Comparison of ENCODE assay signal across 18 cellular contexts in genomic region chr1:61388586-61388985, GRCh38.
DNase-seq lines count a peak whose midpoint lies in the region; ATAC-seq and TF ChIP-seq lines count a peak whose summit lies in the region.
"Had no signal": no experiment of that assay in that cellular context is flagged by ENCODE, and none has a peak within 500 bp of the region (broad histone marks: within the 10 kb centered on the region; RNA-seq: fewer than 3 reads in every experiment).

No MANE protein-coding gene starts in this region.

- POLR2A ChIA-PET in PC-3 (lab: Charles Lee; ENCODE audit: unreplicated experiment): no interaction called here

- H3K9me3 ChIP-seq in PC-3 (ENCODE audit: low read length): no peaks in the 10 kb centered on the region
- H3K9me3 ChIP-seq in osteoblast (ENCODE audit: low read depth, low read length): no peaks in the 10 kb centered on the region
- H3K9me3 ChIP-seq in gastroesophageal sphincter: peaks cover 0 to 11% (median 0%) of the 10 kb centered on the region in 3 donors
- H3K9me3 ChIP-seq: right lobe of liver had no signal

- H3K36me3 ChIP-seq in PC-3 (ENCODE audit: low read depth, low read length): no peaks in the 10 kb centered on the region
- no peaks in the 10 kb centered on the region for H3K36me3 ChIP-seq in osteoblast (ENCODE audit: insufficient read depth, low read length)
- H3K36me3 ChIP-seq in gastroesophageal sphincter: peaks cover 0 to 53% of the 10 kb centered on the region in 2 donors

- intact Hi-C loops in PC-3 (cut with micrococcal nuclease): no loop called here

- H4K20me1 ChIP-seq in PC-3 (ENCODE audit: low read length) (no peaks in the 10 kb centered on the region), osteoblast (ENCODE audit: insufficient read depth, low read length) (no peaks in the 10 kb centered on the region)

- H3K27ac ChIP-seq in PC-3 (ENCODE audit: low read length) (no peak overlapping the region), osteoblast (ENCODE audit: low read depth, low read length) (peak overlapping the region; percentile 84), gastroesophageal sphincter (no peak overlapping the region)
- H3K27ac ChIP-seq: left lung, right lobe of liver, RWPE1 had no signal

- CTCF ChIA-PET in PC-3 (lab: Charles Lee): no interaction called here

- H3K27me3 ChIP-seq in PC-3 (ENCODE audit: low read length) (no peaks in the 10 kb centered on the region), osteoblast (ENCODE audit: insufficient read depth, low read length) (no peaks in the 10 kb centered on the region), gastroesophageal sphincter (no peaks in the 10 kb centered on the region)
- H3K27me3 ChIP-seq: ascending aorta, left lung, right lobe of liver had no signal

- no peaks in the 10 kb centered on the region for H3F3A ChIP-seq in PC-3 (ENCODE audit: low read length, unreplicated experiment)

- H3K79me2 ChIP-seq in PC-3 (ENCODE audit: low read length) (no peaks in the 10 kb centered on the region), osteoblast (ENCODE audit: insufficient read depth, low read length) (no peaks in the 10 kb centered on the region)

- H3K4me3 ChIP-seq in PC-3 (ENCODE audit: low read length) (no peak overlapping the region), epithelial cell of esophagus (ENCODE audit: low read length) (no peak overlapping the region), osteoblast (ENCODE audit: insufficient read depth, low read length) (no peak overlapping the region), gastroesophageal sphincter (no peak overlapping the region)
- H3K4me3 ChIP-seq: ascending aorta, left lung, right lobe of liver had no signal

- H3K4me2 ChIP-seq in PC-3 (ENCODE audit: low read length): no peak overlapping the region
- peak overlapping the region; percentile 37 for H3K4me2 ChIP-seq in osteoblast (ENCODE audit: insufficient read depth, low read length)

- no TSS peak for BruUV-seq in PC-3 (replicated peaks; lab: Mats Ljungman, UMichigan)

- DNase-seq in ELR (ENCODE audit: low read depth) (peak; percentile 1), PC-3 (peak; percentile 4), epithelial cell of esophagus (ENCODE audit: low read depth) (peak; percentile 21), osteoblast (ENCODE audit: insufficient read length, low spot score, missing footprints) (no peak), NCI-H446 treated with DMSO at 0.1 percent for 48 hours (lab: John Stamatoyannopoulos, UW) (no peak), DMS 273 (lab: John Stamatoyannopoulos, UW; ENCODE audit: unreplicated experiment) (no peak)
- DNase-seq: activated CD4-positive, alpha-beta T cell treated with anti-CD3 and anti-CD28 coated beads for 36 hours; activated naive CD4-positive, alpha-beta T cell; left lung; NCI-H1436 treated with DMSO at 0.1 percent for 48 hours; NCI-H2227 treated with DMSO at 0.1 percent for 48 hours; nucleus accumbens; right lobe of liver; stimulated activated CD4-positive, alpha-beta T cell treated with anti-CD3 and anti-CD28 coated beads, Interleukin-2, amount 100 ng/mL, for 24 hours had no signal

- no peak for TF ChIP-seq EP300 in gastroesophageal sphincter (IDR thresholded peaks at IDR 0.05)

- no peak for ATAC-seq in PC-3
- ATAC-seq in gastroesophageal sphincter: no peak
- no peak for ATAC-seq in HG03108 (IDR thresholded peaks at IDR 0.05; ENCODE audit: unreplicated experiment)
- ATAC-seq: activated CD4-positive, alpha-beta T cell treated with anti-CD3 and anti-CD28 coated beads for 36 hours; left lung; right lobe of liver had no signal

- H2AFZ ChIP-seq in PC-3 (ENCODE audit: low read length) (no peak overlapping the region), osteoblast (ENCODE audit: low read length) (no peak overlapping the region)

- TF ChIP-seq POLR2A in gastroesophageal sphincter (IDR thresholded peaks at IDR 0.05): no peak

- TF ChIP-seq CTCF in PC-3 (conservative IDR thresholded peaks at IDR 0.05; ENCODE audit: low read depth, low read length) (no peak), epithelial cell of esophagus (IDR thresholded peaks at IDR 0.05; ENCODE audit: insufficient read depth, low read depth, low read length, missing control alignments) (no peak), osteoblast (IDR thresholded peaks at IDR 0.05; ENCODE audit: extremely low read depth, low read depth, low read length) (no peak), gastroesophageal sphincter (IDR thresholded peaks at IDR 0.05) (no peak)

- H3K9me2 ChIP-seq in PC-3 (replicated peaks; ENCODE audit: low read length): no peaks in the 10 kb centered on the region

- WGBS in gastroesophageal sphincter (ENCODE audit: low coverage in 1 of 2), 2 donors: 100% methylated on average over 1 of the region's 1 CpG

- no peak overlapping the region for H3K9ac ChIP-seq in PC-3 (ENCODE audit: low read length)

- H3K4me1 ChIP-seq in PC-3 (ENCODE audit: insufficient read depth, low read length): no peaks in the 10 kb centered on the region
- H3K4me1 ChIP-seq in osteoblast (ENCODE audit: insufficient read depth, low read length): peaks cover 11% of the 10 kb centered on the region
- H3K4me1 ChIP-seq in gastroesophageal sphincter: peaks cover 0 to 30% (median 0%) of the 10 kb centered on the region in 3 donors
- H3K4me1 ChIP-seq: ascending aorta, left lung, right lobe of liver had no signal

Comparison
In these comparisons a context has a peak if more than half of its experiments do, and no peak if none do; other contexts are left out.
1. DNase-seq: peak in ELR (single experiment), PC-3 (single experiment) and epithelial cell of esophagus (single experiment); none in osteoblast (single experiment), NCI-H446 treated with DMSO at 0.1 percent for 48 hours (single experiment) and DMS 273 (single experiment).